ENCODE assay signal across 8 cellular contexts in the genomic region with DNA sequence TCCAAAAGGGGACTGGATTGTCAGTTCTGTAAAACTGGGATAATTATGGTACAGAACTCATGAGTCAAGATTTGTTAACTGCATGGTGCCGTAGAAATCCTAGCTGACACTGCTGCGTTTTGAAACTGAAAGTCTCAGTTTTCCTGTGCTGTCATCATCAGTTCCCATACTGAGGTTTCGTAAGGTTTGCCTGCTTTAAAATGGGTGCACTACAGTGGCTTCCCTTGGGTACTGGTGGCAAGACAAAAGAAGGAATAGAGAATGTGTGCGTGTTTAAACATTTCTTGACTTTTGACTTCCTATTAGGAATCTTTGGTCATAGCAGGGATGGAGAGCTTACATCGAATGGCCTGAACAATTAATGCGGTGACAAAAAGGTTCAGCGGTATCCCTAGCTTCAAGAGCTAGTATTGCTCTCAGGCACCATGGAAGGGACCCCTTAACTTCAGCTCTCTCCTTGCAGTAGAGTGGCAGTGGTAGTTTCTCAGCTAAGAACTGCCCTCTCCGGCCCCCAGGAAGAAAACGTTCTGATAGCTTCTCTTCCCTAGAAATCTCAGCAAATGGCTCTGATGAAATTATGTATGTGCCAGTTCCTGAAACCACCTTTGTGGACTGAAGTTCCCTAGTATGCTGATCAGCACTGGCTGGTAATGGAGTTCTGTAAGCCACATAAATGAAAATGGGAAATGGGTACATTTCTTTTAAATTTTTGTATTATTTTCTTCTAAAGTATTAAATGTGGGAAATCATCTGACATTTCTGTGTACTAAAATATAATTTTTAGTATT. TPM values are rescaled to one million over a fixed set of nuclear protein-coding genes. Genes with fewer than 3 reads are reported as not detected.
A peak's percentile ranks its signal among the peaks of the same experiment; 100 is the strongest.
DNase-seq lines count a peak whose midpoint lies in the region; ATAC-seq and TF ChIP-seq lines count a peak whose summit lies in the region.

No MANE protein-coding gene starts in this region.

- TF ChIP-seq CTCF in GM23338 (conservative IDR thresholded peaks at IDR 0.05; ENCODE audit: low read depth in 2 of 2), result 0 out of 4 replicates have a peak, but pooled peaks of 1 of the 2 experiments have one; percentile 12
- TF ChIP-seq CTCF in OCI-LY7 (conservative IDR thresholded peaks at IDR 0.05; ENCODE audit: low read length), result no peak
- TF ChIP-seq CTCF in lung (IDR thresholded peaks at IDR 0.05; ENCODE audit: control extremely low read depth, extremely low read depth), result no peak

- no peaks in the 10 kb centered on the region for H3F3A ChIP-seq in GM23338 (replicated peaks; ENCODE audit: low read depth)

- H3K36me3 Mint-ChIP-seq in GM23338 (ENCODE audit: low read depth), result peaks cover 14% of the 10 kb centered on the region; the same call in 2 of the 3 replicates

- WGBS in lung, 2 donors, result 52 to 62% methylated on average over 9 of the region's 9 CpGs

- peaks cover 5% of the 10 kb centered on the region for H3K27me3 Mint-ChIP-seq in GM23338 (ENCODE audit: insufficient read depth, low read depth, poor library complexity)

- no peaks in the 10 kb centered on the region for H3K36me3 ChIP-seq in GM23338 (ENCODE audit: insufficient read depth)
- no peaks in the 10 kb centered on the region for H3K36me3 ChIP-seq in OCI-LY7 (ENCODE audit: insufficient read depth, low read length)
- H3K36me3 ChIP-seq in lung (ENCODE audit: control insufficient read depth in 2 of 2, insufficient read depth in 2 of 2, low read length in 2 of 2), result no peaks in the 10 kb centered on the region

- POLR2A ChIA-PET in OCI-LY7 (lab: Charles Lee), result interaction anchor here (0.6 to 1.0 kb wide), 4 partner anchors 10 to 160 kb away, joined by 3 to 4 read pairs (median 3); no protein-coding TSS in a partner anchor

- no peaks in the 10 kb centered on the region for H3K9me3 Mint-ChIP-seq in GM23338

- H3K4me1 ChIP-seq in GM23338 (ENCODE audit: insufficient read depth) (peaks cover 40% of the 10 kb centered on the region), OCI-LY7 (ENCODE audit: insufficient read depth, low read length, poor library complexity, severe bottlenecking) (peaks cover 12% of the 10 kb centered on the region), lung (ENCODE audit: control insufficient read depth in 2 of 2, insufficient read depth in 2 of 2, low read length in 2 of 2) (peaks cover 2 to 6% of the 10 kb centered on the region in 2 donors)

- H4K20me1 ChIP-seq in GM23338 (replicated peaks; ENCODE audit: insufficient read depth) (peaks cover under 1% of the 10 kb centered on the region), OCI-LY7 (ENCODE audit: insufficient read depth, low read length) (no peaks in the 10 kb centered on the region)

- intact Hi-C loops in OCI-LY7 (cut with micrococcal nuclease; ENCODE audit: unreplicated experiment), result no loop called here

- H3K27ac ChIP-seq in GM23338 (ENCODE audit: low read depth) (0 out of 2 replicates have a peak overlapping the region, but pooled peaks have one; percentile 29), OCI-LY7 (ENCODE audit: low read depth, low read length, poor library complexity, severe bottlenecking) (no peak overlapping the region), lung (ENCODE audit: low read depth in 1 of 2, low read length in 1 of 2) (peak overlapping the region in 1 of 2 donors; percentile 51)

- no peaks in the 10 kb centered on the region for H3K27me3 ChIP-seq in GM23338 (ENCODE audit: insufficient read depth)
- no peaks in the 10 kb centered on the region for H3K27me3 ChIP-seq in lung (ENCODE audit: control insufficient read depth, insufficient read depth)

- H3K4me1 Mint-ChIP-seq in GM23338, result peaks cover 41% of the 10 kb centered on the region

- H3K4me2 ChIP-seq in GM23338 (no peak overlapping the region), OCI-LY7 (ENCODE audit: low read length) (peak overlapping the region; percentile 38)

- peak; percentile 39 for DNase-seq in GM23338 (ENCODE audit: low spot score)
- peak; percentile 8 for DNase-seq in OCI-LY7 (ENCODE audit: low spot score)
- DNase-seq in lung (ENCODE audit: low spot score), result no peak
- DNase-seq in NCI-H524 treated with DMSO at 0.1 percent for 48 hours (lab: John Stamatoyannopoulos, UW), result no peak
- DNase-seq in NCI-H2171 (lab: John Stamatoyannopoulos, UW), result no peak
- DNase-seq in NCI-H187 treated with DMSO at 0.1 percent for 48 hours (lab: John Stamatoyannopoulos, UW), result no peak

- H3K4me3 Mint-ChIP-seq in GM23338, result no peak overlapping the region

- H2AFZ ChIP-seq in GM23338 (no peak overlapping the region), OCI-LY7 (ENCODE audit: low read length) (no peak overlapping the region)

- H3K79me2 ChIP-seq in GM23338 (replicated peaks; ENCODE audit: insufficient read depth), result peaks cover 98% of the 10 kb centered on the region
- no peaks in the 10 kb centered on the region; the same call in 1 of the 2 replicates for H3K79me2 ChIP-seq in OCI-LY7 (ENCODE audit: insufficient read depth, low read depth, low read length)

- BruUV-seq in OCI-LY7 (replicated peaks; lab: Mats Ljungman, UMichigan), result no TSS peak

- H3K9me3 ChIP-seq in OCI-LY7 (ENCODE audit: low read length), result no peaks in the 10 kb centered on the region
- H3K9me3 ChIP-seq in lung (ENCODE audit: control insufficient read depth in 2 of 2, insufficient read depth in 1 of 2, low read length in 1 of 2), result no peaks in the 10 kb centered on the region

- peak; percentile 84 for ATAC-seq in GM18498 (IDR thresholded peaks at IDR 0.05; ENCODE audit: unreplicated experiment)
- ATAC-seq in GM23338, result peak; percentile 76
- ATAC-seq in lung (ENCODE audit: insufficient read depth, low FRiP score), result peak; percentile 62
- no peak for ATAC-seq in HG03571 (IDR thresholded peaks at IDR 0.05; ENCODE audit: unreplicated experiment)

- no peak overlapping the region for H3K27ac Mint-ChIP-seq in GM23338

- H3K9me2 ChIP-seq in GM23338 (ENCODE audit: insufficient read depth) (peaks cover 5% of the 10 kb centered on the region), OCI-LY7 (ENCODE audit: insufficient read depth, low read length) (no peaks in the 10 kb centered on the region)

- CTCF ChIA-PET in OCI-LY7 (lab: Charles Lee; ENCODE audit: unreplicated experiment), result no interaction called here

- H3K4me3 ChIP-seq in GM23338 (no peak overlapping the region), OCI-LY7 (ENCODE audit: low read depth, low read length, poor library complexity, severe bottlenecking) (no peak overlapping the region), lung (no peak overlapping the region)

TF ChIP-seq in GM23338, 12 proteins besides CTCF, POLR2A, EP300 and RAD21 (continues in another document):
- TF ChIP-seq CREB1 (CRISPR knock-in tag; IDR thresholded peaks at IDR 0.05; ENCODE audit: low read depth) (no peak), STAT1 (IDR thresholded peaks at IDR 0.05; ENCODE audit: unreplicated experiment) (no peak), ZNF114 (CRISPR knock-in tag; IDR thresholded peaks at IDR 0.05) (no peak)
- TF ChIP-seq, protein P1, sequence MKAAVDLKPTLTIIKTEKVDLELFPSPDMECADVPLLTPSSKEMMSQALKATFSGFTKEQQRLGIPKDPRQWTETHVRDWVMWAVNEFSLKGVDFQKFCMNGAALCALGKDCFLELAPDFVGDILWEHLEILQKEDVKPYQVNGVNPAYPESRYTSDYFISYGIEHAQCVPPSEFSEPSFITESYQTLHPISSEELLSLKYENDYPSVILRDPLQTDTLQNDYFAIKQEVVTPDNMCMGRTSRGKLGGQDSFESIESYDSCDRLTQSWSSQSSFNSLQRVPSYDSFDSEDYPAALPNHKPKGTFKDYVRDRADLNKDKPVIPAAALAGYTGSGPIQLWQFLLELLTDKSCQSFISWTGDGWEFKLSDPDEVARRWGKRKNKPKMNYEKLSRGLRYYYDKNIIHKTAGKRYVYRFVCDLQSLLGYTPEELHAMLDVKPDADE (IDR thresholded peaks at IDR 0.05), result no peak
- TF ChIP-seq, protein P2, sequence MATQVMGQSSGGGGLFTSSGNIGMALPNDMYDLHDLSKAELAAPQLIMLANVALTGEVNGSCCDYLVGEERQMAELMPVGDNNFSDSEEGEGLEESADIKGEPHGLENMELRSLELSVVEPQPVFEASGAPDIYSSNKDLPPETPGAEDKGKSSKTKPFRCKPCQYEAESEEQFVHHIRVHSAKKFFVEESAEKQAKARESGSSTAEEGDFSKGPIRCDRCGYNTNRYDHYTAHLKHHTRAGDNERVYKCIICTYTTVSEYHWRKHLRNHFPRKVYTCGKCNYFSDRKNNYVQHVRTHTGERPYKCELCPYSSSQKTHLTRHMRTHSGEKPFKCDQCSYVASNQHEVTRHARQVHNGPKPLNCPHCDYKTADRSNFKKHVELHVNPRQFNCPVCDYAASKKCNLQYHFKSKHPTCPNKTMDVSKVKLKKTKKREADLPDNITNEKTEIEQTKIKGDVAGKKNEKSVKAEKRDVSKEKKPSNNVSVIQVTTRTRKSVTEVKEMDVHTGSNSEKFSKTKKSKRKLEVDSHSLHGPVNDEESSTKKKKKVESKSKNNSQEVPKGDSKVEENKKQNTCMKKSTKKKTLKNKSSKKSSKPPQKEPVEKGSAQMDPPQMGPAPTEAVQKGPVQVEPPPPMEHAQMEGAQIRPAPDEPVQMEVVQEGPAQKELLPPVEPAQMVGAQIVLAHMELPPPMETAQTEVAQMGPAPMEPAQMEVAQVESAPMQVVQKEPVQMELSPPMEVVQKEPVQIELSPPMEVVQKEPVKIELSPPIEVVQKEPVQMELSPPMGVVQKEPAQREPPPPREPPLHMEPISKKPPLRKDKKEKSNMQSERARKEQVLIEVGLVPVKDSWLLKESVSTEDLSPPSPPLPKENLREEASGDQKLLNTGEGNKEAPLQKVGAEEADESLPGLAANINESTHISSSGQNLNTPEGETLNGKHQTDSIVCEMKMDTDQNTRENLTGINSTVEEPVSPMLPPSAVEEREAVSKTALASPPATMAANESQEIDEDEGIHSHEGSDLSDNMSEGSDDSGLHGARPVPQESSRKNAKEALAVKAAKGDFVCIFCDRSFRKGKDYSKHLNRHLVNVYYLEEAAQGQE (IDR thresholded peaks at IDR 0.05; ENCODE audit: unreplicated experiment), result no peak

RNA-seq across cellular contexts. Expression of gene ANO6, which starts 28.9 kb away (rescaled TPM):
- total RNA-seq in GM23338 (2014; rRNA removed; shearing (Covaris generic)), result 45.1 and 48.9 TPM in 2 replicates
- 17.7 and 21.1 TPM in 2 replicates for polyA plus RNA-seq in GM23338 (2016; fragmentation: Nextera tagmentation; extraction: Ambion mirVana)
- total RNA-seq in OCI-LY7 (2014; rRNA removed; shearing (Covaris generic)), result 11.9 and 15.0 TPM in 2 replicates
- total RNA-seq in OCI-LY7 (2022), result 17.7 and 19.7 TPM in 2 replicates
- total RNA-seq in lung, result 100 to 1,000 TPM in 1 of 2 donors, 10 to 100 TPM in 1; 56.2 to 102 TPM
- 10 to 100 TPM in 1 of 2 donors, 1 to 10 TPM in 1; 8.7 to 24.8 TPM for polyA plus RNA-seq in lung

Comparison
In these comparisons a context has a peak if more than half of its experiments do, and no peak if none do; other contexts are left out.
1. DNase-seq: peak in GM23338 (single experiment) and OCI-LY7 (single experiment); none in lung (single experiment), NCI-H524 treated with DMSO at 0.1 percent for 48 hours (single experiment), NCI-H2171 (single experiment) and NCI-H187 treated with DMSO at 0.1 percent for 48 hours (single experiment).